In genomic region chr10:44310762-44311562, GRCh38 we compare ENCODE assay signal across 8 cellular contexts.
DNase-seq lines count a peak whose midpoint lies in the region; ATAC-seq and TF ChIP-seq lines count a peak whose summit lies in the region.

No MANE protein-coding gene starts in this region.

- no peaks in the 10 kb centered on the region for H3K9me3 Mint-ChIP-seq in activated naive CD8-positive, alpha-beta T cell treated with anti-CD3 and anti-CD28 coated beads, Interleukin-2, amount 50 U/mL, for 24 hours

- H3K27ac Mint-ChIP-seq in activated naive CD8-positive, alpha-beta T cell treated with anti-CD3 and anti-CD28 coated beads, Interleukin-2, amount 50 U/mL, for 24 hours: no peak overlapping the region

- ATAC-seq in GM18873 (IDR thresholded peaks at IDR 0.05; ENCODE audit: low FRiP score, unreplicated experiment): peak; percentile 87
- peak; percentile 74 for ATAC-seq in HG03135 (IDR thresholded peaks at IDR 0.05; ENCODE audit: unreplicated experiment)
- peak; percentile 88 for ATAC-seq in activated naive CD8-positive, alpha-beta T cell treated with anti-CD3 and anti-CD28 coated beads, Interleukin-2, amount 50 U/mL, for 24 hours
- peak; percentile 99 for ATAC-seq in left ventricle myocardium superior

- peak overlapping the region; percentile 82 for H3K27ac ChIP-seq in vagina

- intact Hi-C loops in left ventricle myocardium superior (cut with micrococcal nuclease) (loop anchor here (10.0 kb wide), 1 partner anchor 74 kb away; the partner anchor contains the start of gene CXCL12), vagina (cut with DNase I) (loop anchor here (5.0 kb wide), 2 partner anchors 71 to 629 kb away; no protein-coding TSS in a partner anchor)

- no peak for TF ChIP-seq POLR2A in vagina (IDR thresholded peaks at IDR 0.05)

- in situ Hi-C loops in SK-MEL-5 (cut with HindIII; ENCODE audit: low pct_unique_long_range_greater_than_20kb, low sequenced_read_pairs): no loop called here

- H3K36me3 Mint-ChIP-seq in activated naive CD8-positive, alpha-beta T cell treated with anti-CD3 and anti-CD28 coated beads, Interleukin-2, amount 50 U/mL, for 24 hours (ENCODE audit: low read depth): no peaks in the 10 kb centered on the region

- H3K27me3 Mint-ChIP-seq in activated naive CD8-positive, alpha-beta T cell treated with anti-CD3 and anti-CD28 coated beads, Interleukin-2, amount 50 U/mL, for 24 hours: peaks cover 12% of the 10 kb centered on the region

- no peaks in the 10 kb centered on the region for H3K36me3 ChIP-seq in vagina

- DNase-seq in AG08396 (ENCODE audit: low spot score) (peak; percentile 89), SK-MEL-5 (ENCODE audit: low read depth, low spot score) (peak; percentile 66), left ventricle myocardium superior (peak; percentile 95), retina (peak; percentile 97), vagina (ENCODE audit: extremely low spot score in 2 of 2) (peak; percentile 91 to 96)
- DNase-seq in activated naive CD8-positive, alpha-beta T cell treated with anti-CD3 and anti-CD28 coated beads, Interleukin-2, amount 50 U/mL, for 24 hours: peak; percentile 77

- TF ChIP-seq CTCF in vagina (IDR thresholded peaks at IDR 0.05): peak; percentile 70 to 91 (median 77)

- H3K9me3 ChIP-seq in vagina: no peaks in the 10 kb centered on the region

- peaks cover 11% of the 10 kb centered on the region for H3K4me1 Mint-ChIP-seq in activated naive CD8-positive, alpha-beta T cell treated with anti-CD3 and anti-CD28 coated beads, Interleukin-2, amount 50 U/mL, for 24 hours

- H3K4me3 Mint-ChIP-seq in activated naive CD8-positive, alpha-beta T cell treated with anti-CD3 and anti-CD28 coated beads, Interleukin-2, amount 50 U/mL, for 24 hours: no peak overlapping the region

- no peaks in the 10 kb centered on the region for H3K27me3 ChIP-seq in vagina

- peak overlapping the region; percentile 21 to 39 for H3K4me3 ChIP-seq in vagina

- peaks cover 31% of the 10 kb centered on the region for H3K4me1 ChIP-seq in vagina

Comparison
In these comparisons a context has a peak if more than half of its experiments do, and no peak if none do; other contexts are left out.
1. Peak in every context shown above with its lines: DNase-seq, ATAC-seq, H3K4me3 ChIP-seq and H3K27ac ChIP-seq.